Comparison of ENCODE assay signal across 1 cellular context in the genomic region with DNA sequence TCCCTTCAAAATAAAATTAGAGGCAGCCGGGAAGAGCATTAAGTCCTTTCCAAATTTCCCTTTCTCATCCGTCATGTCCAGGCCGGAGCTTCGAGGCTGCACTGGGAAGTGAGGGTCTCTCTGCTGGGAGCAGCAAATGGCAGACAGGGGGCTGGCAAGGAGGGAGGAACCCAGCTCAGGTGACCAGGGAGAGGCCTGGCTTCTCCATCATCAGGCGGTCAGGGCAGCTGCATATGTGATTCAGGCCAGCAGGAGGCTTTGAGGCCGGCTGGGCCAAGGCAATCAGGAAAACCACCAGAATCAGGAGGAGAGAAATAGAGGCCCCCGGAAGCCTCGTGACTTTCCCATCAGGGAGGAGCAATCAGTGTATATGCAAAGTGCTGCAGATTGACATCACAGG.
TF ChIP-seq lines count a peak whose summit lies in the region.

No MANE protein-coding gene starts in this region.

TF ChIP-seq in H1, 55 proteins besides CTCF, POLR2A, EP300 and RAD21:
- TF ChIP-seq TEAD4 (IDR thresholded peaks at IDR 0.05; ENCODE audit: low read depth, low read length) (0 out of 2 replicates have a peak, but pooled peaks have one; percentile 5), YY1 (IDR thresholded peaks at IDR 0.05; ENCODE audit: low read depth, low read length) (0 out of 2 replicates have a peak, but pooled peaks have one; percentile 43), USF2 (IDR thresholded peaks at IDR 0.05; ENCODE audit: low read length) (no peak; the same call in 1 of the 2 replicates), SP1 (IDR thresholded peaks at IDR 0.05; ENCODE audit: low read depth, low read length) (peak; percentile 6; the same call in 1 of the 2 replicates), CHD1 (IDR thresholded peaks at IDR 0.05; ENCODE audit: low read depth, low read length) (no peak), TAF1 (IDR thresholded peaks at IDR 0.05; ENCODE audit: low read depth, low read length) (0 out of 2 replicates have a peak, but pooled peaks have one; percentile 29), SIN3A (conservative IDR thresholded peaks at IDR 0.05 in 1 of 2, IDR thresholded peaks at IDR 0.05 in 1 of 2; ENCODE audit: low read depth in 1 of 2, low read length in 2 of 2) (no peak), POLR2AphosphoS5 (IDR thresholded peaks at IDR 0.05; ENCODE audit: low read depth, low read length) (no peak), FOSL1 (IDR thresholded peaks at IDR 0.05; ENCODE audit: insufficient read depth, low read depth, low read length) (no peak), CTBP2 (IDR thresholded peaks at IDR 0.05; ENCODE audit: borderline replicate concordance, insufficient read depth, insufficient read length, low read length) (no peak), ZNF274 (IDR thresholded peaks at IDR 0.05; ENCODE audit: borderline replicate concordance, extremely low read depth, low read length) (no peak), RXRA (IDR thresholded peaks at IDR 0.05; ENCODE audit: insufficient read depth, low read depth, low read length) (no peak), POU5F1 (IDR thresholded peaks at IDR 0.05; ENCODE audit: low read depth, low read length) (no peak), SIX5 (IDR thresholded peaks at IDR 0.05; ENCODE audit: low read depth, low read length) (no peak), MAFK (IDR thresholded peaks at IDR 0.05; ENCODE audit: low read depth, low read length) (no peak), EGR1 (IDR thresholded peaks at IDR 0.05; ENCODE audit: borderline replicate concordance, low read depth, low read length) (no peak), KDM5A (IDR thresholded peaks at IDR 0.05; ENCODE audit: low read length) (no peak), SAP30 (IDR thresholded peaks at IDR 0.05; ENCODE audit: insufficient read depth, insufficient replicate concordance, low read length) (no peak), RBBP5 (IDR thresholded peaks at IDR 0.05; ENCODE audit: borderline replicate concordance, low read depth, low read length) (no peak), JUN (IDR thresholded peaks at IDR 0.05; ENCODE audit: low read depth, low read length) (no peak), SRF (IDR thresholded peaks at IDR 0.05; ENCODE audit: low read depth, low read length) (no peak)
- TF ChIP-seq, protein P1, sequence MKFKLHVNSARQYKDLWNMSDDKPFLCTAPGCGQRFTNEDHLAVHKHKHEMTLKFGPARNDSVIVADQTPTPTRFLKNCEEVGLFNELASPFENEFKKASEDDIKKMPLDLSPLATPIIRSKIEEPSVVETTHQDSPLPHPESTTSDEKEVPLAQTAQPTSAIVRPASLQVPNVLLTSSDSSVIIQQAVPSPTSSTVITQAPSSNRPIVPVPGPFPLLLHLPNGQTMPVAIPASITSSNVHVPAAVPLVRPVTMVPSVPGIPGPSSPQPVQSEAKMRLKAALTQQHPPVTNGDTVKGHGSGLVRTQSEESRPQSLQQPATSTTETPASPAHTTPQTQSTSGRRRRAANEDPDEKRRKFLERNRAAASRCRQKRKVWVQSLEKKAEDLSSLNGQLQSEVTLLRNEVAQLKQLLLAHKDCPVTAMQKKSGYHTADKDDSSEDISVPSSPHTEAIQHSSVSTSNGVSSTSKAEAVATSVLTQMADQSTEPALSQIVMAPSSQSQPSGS (IDR thresholded peaks at IDR 0.05; ENCODE audit: low read length): no peak
- TF ChIP-seq, protein P2, sequence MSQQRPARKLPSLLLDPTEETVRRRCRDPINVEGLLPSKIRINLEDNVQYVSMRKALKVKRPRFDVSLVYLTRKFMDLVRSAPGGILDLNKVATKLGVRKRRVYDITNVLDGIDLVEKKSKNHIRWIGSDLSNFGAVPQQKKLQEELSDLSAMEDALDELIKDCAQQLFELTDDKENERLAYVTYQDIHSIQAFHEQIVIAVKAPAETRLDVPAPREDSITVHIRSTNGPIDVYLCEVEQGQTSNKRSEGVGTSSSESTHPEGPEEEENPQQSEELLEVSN (IDR thresholded peaks at IDR 0.05): 0 out of 2 replicates have a peak, but pooled peaks have one; percentile 46
- TF ChIP-seq, protein P3, sequence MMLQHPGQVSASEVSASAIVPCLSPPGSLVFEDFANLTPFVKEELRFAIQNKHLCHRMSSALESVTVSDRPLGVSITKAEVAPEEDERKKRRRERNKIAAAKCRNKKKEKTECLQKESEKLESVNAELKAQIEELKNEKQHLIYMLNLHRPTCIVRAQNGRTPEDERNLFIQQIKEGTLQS (IDR thresholded peaks at IDR 0.05; ENCODE audit: insufficient read depth, low read depth, low read length): peak; percentile 16; the same call in 1 of the 2 replicates
- TF ChIP-seq, protein P4, sequence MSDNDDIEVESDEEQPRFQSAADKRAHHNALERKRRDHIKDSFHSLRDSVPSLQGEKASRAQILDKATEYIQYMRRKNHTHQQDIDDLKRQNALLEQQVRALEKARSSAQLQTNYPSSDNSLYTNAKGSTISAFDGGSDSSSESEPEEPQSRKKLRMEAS (IDR thresholded peaks at IDR 0.05): peak; percentile 67
